13 cellular contexts compared by ENCODE assay signal in genomic region chr1:19009126-19009881, GRCh38. TPM values are rescaled to one million over a fixed set of nuclear protein-coding genes. Genes with fewer than 3 reads are reported as not detected.
DNase-seq lines count a peak whose midpoint lies in the region; ATAC-seq and TF ChIP-seq lines count a peak whose summit lies in the region.
"Had no signal": no experiment of that assay in that cellular context is flagged by ENCODE, and none has a peak within 500 bp of the region (broad histone marks: within the 10 kb centered on the region; RNA-seq: fewer than 3 reads in every experiment).

No MANE protein-coding gene starts in this region.

- peak overlapping the region; percentile 82 for H2AK5ac ChIP-seq in mesenchymal stem cell (ENCODE audit: low read length, severe bottlenecking)

- H2BK12ac ChIP-seq in mesenchymal stem cell (ENCODE audit: low read length in 2 of 2), result peak overlapping the region; percentile 61 to 69

- H3K9me3 ChIP-seq in right atrium auricular region, result no peaks in the 10 kb centered on the region
- no peaks in the 10 kb centered on the region for H3K9me3 ChIP-seq in left ventricle myocardium inferior (replicated peaks)
- peaks cover 3% of the 10 kb centered on the region for H3K9me3 ChIP-seq in mesenchymal stem cell (ENCODE audit: control insufficient read depth, low read length)

- TF ChIP-seq CTCF in right atrium auricular region (IDR thresholded peaks at IDR 0.05) (no peak), left ventricle myocardium inferior (IDR thresholded peaks at IDR 0.05; ENCODE audit: borderline replicate concordance) (no peak)

- H3K4me3 ChIP-seq in right atrium auricular region (no peak overlapping the region), left ventricle myocardium inferior (no peak overlapping the region), mesenchymal stem cell (ENCODE audit: insufficient read depth in 1 of 2, low read depth in 1 of 2, low read length in 2 of 2) (no peak overlapping the region)

- peak; percentile 26 for DNase-seq in right atrium auricular region (ENCODE audit: low spot score)
- no peak for DNase-seq in left ventricle myocardium inferior
- DNase-seq in activated naive CD8-positive, alpha-beta T cell treated with anti-CD3 and anti-CD28 coated beads, Interleukin-2, amount 50 U/mL, for 24 hours, result no peak
- no peak for DNase-seq in mesenchymal stem cell
- no peak for DNase-seq in NCI-H2171 treated with DMSO at 0.1 percent for 48 hours (lab: John Stamatoyannopoulos, UW)
- no peak for DNase-seq in GDM1 (lab: John Stamatoyannopoulos, UW)
- no peak for DNase-seq in nucleus accumbens (lab: John Stamatoyannopoulos, UW)
- no peak for DNase-seq in NCI-H2227 treated with DMSO at 0.1 percent for 48 hours (lab: John Stamatoyannopoulos, UW)
- DNase-seq: activated CD4-positive, alpha-beta T cell treated with anti-CD3 and anti-CD28 coated beads for 48 hours; activated effector memory CD4-positive, alpha-beta T cell treated with Interleukin-2 at 50 U/mL for 16 hours; aorta; NCI-H748 treated with DMSO at 0.1 percent for 48 hours; retina had no signal

- peak overlapping the region; percentile 12 for H4K8ac ChIP-seq in mesenchymal stem cell (ENCODE audit: low read length)

- peaks cover 31% of the 10 kb centered on the region for H3K4me1 Mint-ChIP-seq in activated naive CD8-positive, alpha-beta T cell treated with anti-CD3 and anti-CD28 coated beads, Interleukin-2, amount 50 U/mL, for 24 hours

- H3K79me1 ChIP-seq in mesenchymal stem cell (replicated peaks; ENCODE audit: low read length, poor library complexity, severe bottlenecking), result no peaks in the 10 kb centered on the region

- no peak overlapping the region for H3K4me3 Mint-ChIP-seq in activated naive CD8-positive, alpha-beta T cell treated with anti-CD3 and anti-CD28 coated beads, Interleukin-2, amount 50 U/mL, for 24 hours

- H3K27ac ChIP-seq in right atrium auricular region (no peak overlapping the region), left ventricle myocardium inferior (replicated peaks) (no peak overlapping the region), mesenchymal stem cell (ENCODE audit: low read length, poor library complexity, severe bottlenecking) (peak overlapping the region; percentile 71)

- H3K27me3 ChIP-seq in right atrium auricular region (no peaks in the 10 kb centered on the region), left ventricle myocardium inferior (ENCODE audit: low read depth) (peaks cover 45% of the 10 kb centered on the region), mesenchymal stem cell (ENCODE audit: control insufficient read depth in 1 of 2, insufficient read depth in 1 of 2, low read length in 2 of 2) (no peaks in the 10 kb centered on the region)

- H2AFZ ChIP-seq in mesenchymal stem cell (ENCODE audit: low read depth, low read length), result peak overlapping the region; percentile 19

- no peak for ATAC-seq in activated naive CD8-positive, alpha-beta T cell treated with anti-CD3 and anti-CD28 coated beads, Interleukin-2, amount 50 U/mL, for 24 hours

- peak overlapping the region in 1 of 2 experiments; percentile 5 for H3K4ac ChIP-seq in mesenchymal stem cell (ENCODE audit: low read depth in 1 of 2, low read length in 2 of 2)

- no peak overlapping the region for H3K23ac ChIP-seq in mesenchymal stem cell (ENCODE audit: low read length in 2 of 2)

- H4K91ac ChIP-seq in mesenchymal stem cell (ENCODE audit: low read length), result peak overlapping the region; percentile 71

- no peak overlapping the region for H2BK120ac ChIP-seq in mesenchymal stem cell (ENCODE audit: low read depth, low read length)

- H3K36me3 ChIP-seq in right atrium auricular region, result no peaks in the 10 kb centered on the region
- no peaks in the 10 kb centered on the region for H3K36me3 ChIP-seq in left ventricle myocardium inferior
- no peaks in the 10 kb centered on the region for H3K36me3 ChIP-seq in mesenchymal stem cell (ENCODE audit: control insufficient read depth in 1 of 2, insufficient read depth in 2 of 2, low read depth in 1 of 2, low read length in 2 of 2)

- H2BK15ac ChIP-seq in mesenchymal stem cell (ENCODE audit: low read depth, poor library complexity, severe bottlenecking), result no peak overlapping the region

- no peak overlapping the region for H2BK5ac ChIP-seq in mesenchymal stem cell (ENCODE audit: low read depth, low read length, poor library complexity, severe bottlenecking)

- no peak overlapping the region for H3K9ac ChIP-seq in mesenchymal stem cell (ENCODE audit: low read length)

- H3K9me3 Mint-ChIP-seq in activated naive CD8-positive, alpha-beta T cell treated with anti-CD3 and anti-CD28 coated beads, Interleukin-2, amount 50 U/mL, for 24 hours, result no peaks in the 10 kb centered on the region

- peaks cover 3% of the 10 kb centered on the region for H3K27me3 Mint-ChIP-seq in activated naive CD8-positive, alpha-beta T cell treated with anti-CD3 and anti-CD28 coated beads, Interleukin-2, amount 50 U/mL, for 24 hours

- H3K18ac ChIP-seq in mesenchymal stem cell (ENCODE audit: low read depth in 1 of 2, low read length in 2 of 2), result peak overlapping the region in 1 of 2 experiments; percentile 58

- H3K27ac Mint-ChIP-seq in activated naive CD8-positive, alpha-beta T cell treated with anti-CD3 and anti-CD28 coated beads, Interleukin-2, amount 50 U/mL, for 24 hours, result peak overlapping the region; percentile 52

- H3K36me3 Mint-ChIP-seq in activated naive CD8-positive, alpha-beta T cell treated with anti-CD3 and anti-CD28 coated beads, Interleukin-2, amount 50 U/mL, for 24 hours (ENCODE audit: low read depth), result no peaks in the 10 kb centered on the region

- intact Hi-C loops in left ventricle myocardium inferior (cut with micrococcal nuclease), result no loop called here

- H3K4me1 ChIP-seq in right atrium auricular region (peaks cover 0 to 7% of the 10 kb centered on the region in 2 donors), left ventricle myocardium inferior (peaks cover 6% of the 10 kb centered on the region), mesenchymal stem cell (ENCODE audit: control insufficient read depth, insufficient read depth, low read depth, low read length) (peaks cover 32% of the 10 kb centered on the region)

- WGBS in mesenchymal stem cell, result 83% methylated on average over 17 of the region's 17 CpGs

- H3K14ac ChIP-seq in mesenchymal stem cell (ENCODE audit: low read length in 2 of 2), result no peak overlapping the region

- no peak overlapping the region for H3K4me2 ChIP-seq in mesenchymal stem cell (ENCODE audit: low read length, poor library complexity, severe bottlenecking)

RNA-seq across cellular contexts. Expression of gene IFFO2, which starts 52.8 kb away (rescaled TPM):
- total RNA-seq in right atrium auricular region (10 to 100 TPM in 1 of 2 donors, 1 to 10 TPM in 1; 2.3 to 14.0 TPM), left ventricle myocardium inferior (3.3 TPM)
- 8.7 TPM for polyA plus RNA-seq in mesenchymal stem cell (2013, experiment 1 of 2)
- 8.3 TPM for polyA plus RNA-seq in mesenchymal stem cell (2013, experiment 2 of 2)
